In genomic region chr5:174500636-174501035, GRCh38 we compare ENCODE assay signal across 1 cellular context.
TF ChIP-seq lines count a peak whose summit lies in the region.

No MANE protein-coding gene starts in this region.

TF ChIP-seq in HEK293, 187 proteins besides CTCF, POLR2A, EP300 and RAD21 (continued from another document):
- TF ChIP-seq PRDM4 (tag by site-specific recombination; IDR thresholded peaks at IDR 0.05) = 0 out of 2 replicates have a peak, but pooled peaks have one; percentile 16
- TF ChIP-seq ZNF341 (tag by site-specific recombination; IDR thresholded peaks at IDR 0.05; ENCODE audit: low read depth) = peak; percentile 11; the same call in 1 of the 2 replicates
- TF ChIP-seq ZNF830 (tag by site-specific recombination; IDR thresholded peaks at IDR 0.05; ENCODE audit: low read depth) = no peak
- no peak for TF ChIP-seq PRDM10 (tag by site-specific recombination; IDR thresholded peaks at IDR 0.05)
